Comparison of ENCODE assay signal across 16 cellular contexts in genomic region chr13:97932006-97932405, GRCh38.
"Had no signal": no experiment of that assay in that cellular context is flagged by ENCODE, and none has a peak within 500 bp of the region (broad histone marks: within the 10 kb centered on the region; RNA-seq: fewer than 3 reads in every experiment).

No MANE protein-coding gene starts in this region.

- H3K4me3 ChIP-seq: body of pancreas, esophagus squamous epithelium, thoracic aorta, upper lobe of left lung had no signal

- H3K4me3 Mint-ChIP-seq: activated naive CD8-positive, alpha-beta T cell treated with anti-CD3 and anti-CD28 coated beads, Interleukin-2, amount 10 ng/mL, durations not matched to agents 7 days and 5 days; activated T-helper 1 cell treated with anti-CD3 and anti-CD28 coated beads, Interleukin-12 subunit alpha, Interleukin-12 subunit beta, Interleukin-2, Interleukin-4 antibody, amounts not matched to agents 30 ng/mL and 10 ng/mL and 1 ng/mL, durations not matched to agents 14 hours and 24 hours and 36 hours; effector memory CD8-positive, alpha-beta T cell; natural killer cell treated with Interleukin-12 subunit alpha and Interleukin-12 subunit beta and Interleukin-15 and Interleukin-18, amount 100 ng/mL, for 72 hours; stimulated activated naive B cell treated with anti-CD40 and anti-IgM and Interleukin-4, amounts not matched to agents 10 μg/mL and 1 μg/mL and 100 μg/mL, for 72 hours had no signal

- H3K27me3 ChIP-seq: body of pancreas, esophagus squamous epithelium, upper lobe of left lung had no signal

- ATAC-seq: activated CD4-positive, CD25-positive, alpha-beta regulatory T cell treated with anti-CD3 and anti-CD28 coated beads, Interleukin-2, amount 50 U/mL, for 24 hours; body of pancreas; effector memory CD8-positive, alpha-beta T cell; left cardiac atrium; natural killer cell treated with Interleukin-12 subunit alpha and Interleukin-12 subunit beta and Interleukin-15 and Interleukin-18, amount 100 ng/mL, for 72 hours; stimulated activated naive B cell treated with anti-CD40 and anti-IgM and Interleukin-4, amounts not matched to agents 10 μg/mL and 1 μg/mL and 100 μg/mL, for 72 hours had no signal

- H3K4me1 ChIP-seq: body of pancreas, esophagus squamous epithelium, upper lobe of left lung had no signal

- H3K36me3 Mint-ChIP-seq: activated naive CD8-positive, alpha-beta T cell treated with anti-CD3 and anti-CD28 coated beads, Interleukin-2, amount 10 ng/mL, durations not matched to agents 7 days and 5 days; natural killer cell treated with Interleukin-12 subunit alpha and Interleukin-12 subunit beta and Interleukin-15 and Interleukin-18, amount 100 ng/mL, for 72 hours; stimulated activated naive B cell treated with anti-CD40 and anti-IgM and Interleukin-4, amounts not matched to agents 10 μg/mL and 1 μg/mL and 100 μg/mL, for 72 hours had no signal

- H3K36me3 ChIP-seq: esophagus squamous epithelium, thoracic aorta, upper lobe of left lung had no signal

- H3K9me3 Mint-ChIP-seq: activated naive CD8-positive, alpha-beta T cell treated with anti-CD3 and anti-CD28 coated beads, Interleukin-2, amount 10 ng/mL, durations not matched to agents 7 days and 5 days; activated T-helper 1 cell treated with anti-CD3 and anti-CD28 coated beads, Interleukin-12 subunit alpha, Interleukin-12 subunit beta, Interleukin-2, Interleukin-4 antibody, amounts not matched to agents 30 ng/mL and 10 ng/mL and 1 ng/mL, durations not matched to agents 14 hours and 24 hours and 36 hours; effector memory CD8-positive, alpha-beta T cell; natural killer cell treated with Interleukin-12 subunit alpha and Interleukin-12 subunit beta and Interleukin-15 and Interleukin-18, amount 100 ng/mL, for 72 hours; stimulated activated naive B cell treated with anti-CD40 and anti-IgM and Interleukin-4, amounts not matched to agents 10 μg/mL and 1 μg/mL and 100 μg/mL, for 72 hours had no signal

- H3K4me1 Mint-ChIP-seq: activated naive CD8-positive, alpha-beta T cell treated with anti-CD3 and anti-CD28 coated beads, Interleukin-2, amount 10 ng/mL, durations not matched to agents 7 days and 5 days; stimulated activated naive B cell treated with anti-CD40 and anti-IgM and Interleukin-4, amounts not matched to agents 10 μg/mL and 1 μg/mL and 100 μg/mL, for 72 hours had no signal

- DNase-seq: activated CD4-positive, alpha-beta T cell treated with anti-CD3 and anti-CD28 coated beads, Interleukin-2, amount 50 U/mL, for 1 hour; activated naive CD8-positive, alpha-beta T cell treated with anti-CD3 and anti-CD28 coated beads, Interleukin-2, amount 10 ng/mL, durations not matched to agents 7 days and 5 days; body of pancreas; dermis blood vessel endothelial cell; effector memory CD8-positive, alpha-beta T cell; esophagus squamous epithelium; left cardiac atrium; mesenchymal stem cell; nucleus accumbens; stimulated activated naive B cell treated with anti-CD40 and anti-IgM and Interleukin-4, amounts not matched to agents 10 μg/mL and 1 μg/mL and 100 μg/mL, for 72 hours; T1000; upper lobe of left lung had no signal

- H3K27ac Mint-ChIP-seq: activated naive CD8-positive, alpha-beta T cell treated with anti-CD3 and anti-CD28 coated beads, Interleukin-2, amount 10 ng/mL, durations not matched to agents 7 days and 5 days; activated T-helper 1 cell treated with anti-CD3 and anti-CD28 coated beads, Interleukin-12 subunit alpha, Interleukin-12 subunit beta, Interleukin-2, Interleukin-4 antibody, amounts not matched to agents 30 ng/mL and 10 ng/mL and 1 ng/mL, durations not matched to agents 14 hours and 24 hours and 36 hours; effector memory CD8-positive, alpha-beta T cell; natural killer cell treated with Interleukin-12 subunit alpha and Interleukin-12 subunit beta and Interleukin-15 and Interleukin-18, amount 100 ng/mL, for 72 hours; stimulated activated naive B cell treated with anti-CD40 and anti-IgM and Interleukin-4, amounts not matched to agents 10 μg/mL and 1 μg/mL and 100 μg/mL, for 72 hours had no signal

- H3K27ac ChIP-seq: body of pancreas, esophagus squamous epithelium, thoracic aorta, upper lobe of left lung had no signal

- H3K9me3 ChIP-seq: body of pancreas, esophagus squamous epithelium, thoracic aorta, upper lobe of left lung had no signal
